ENCODE assay signal across 26 cellular contexts in the genomic region with DNA sequence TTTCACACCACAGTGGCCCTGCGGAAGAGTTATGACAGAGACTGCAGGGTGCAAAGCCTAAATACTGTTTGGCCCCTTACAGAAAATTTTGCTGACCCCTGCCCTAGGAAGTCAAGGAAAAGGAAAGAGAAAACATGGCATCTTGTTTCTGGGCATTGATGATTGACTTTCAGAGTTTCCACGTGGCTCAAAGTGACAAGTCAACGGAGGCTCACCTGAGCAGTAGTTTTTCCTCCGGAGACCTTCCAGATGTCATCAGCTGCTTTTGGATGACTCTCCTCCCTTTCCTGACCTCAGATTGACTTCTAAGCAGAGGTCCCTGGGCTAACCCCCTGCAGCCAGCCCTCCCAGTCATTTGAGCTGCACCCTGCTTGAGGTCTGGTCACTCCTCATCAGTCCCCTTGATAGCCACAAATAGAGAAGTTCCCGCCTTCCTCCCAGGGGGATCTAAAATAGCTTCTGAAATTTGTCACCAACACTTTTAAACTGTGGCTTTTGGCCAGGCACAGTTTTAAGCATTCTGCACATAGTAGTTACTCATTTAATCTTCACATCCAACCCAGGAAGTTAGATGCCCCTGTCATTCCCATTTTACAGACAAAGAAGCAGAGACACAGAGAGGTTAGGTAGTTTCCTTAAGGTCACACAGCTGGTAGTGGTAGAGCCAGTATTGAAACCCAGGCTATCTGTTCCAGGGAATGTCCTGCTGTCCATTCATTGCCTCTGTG.
DNase-seq lines count a peak whose midpoint lies in the region; ATAC-seq, FAIRE-seq and TF ChIP-seq lines count a peak whose summit lies in the region.
"Had no signal": no experiment of that assay in that cellular context is flagged by ENCODE, and none has a peak within 500 bp of the region (broad histone marks: within the 10 kb centered on the region; RNA-seq: fewer than 3 reads in every experiment).

No MANE protein-coding gene starts in this region.

- no peak for TF ChIP-seq POLR2A in H54 (IDR thresholded peaks at IDR 0.05; ENCODE audit: low read depth, low read length)

- TF ChIP-seq CTCF in CD14-positive monocyte (IDR thresholded peaks at IDR 0.05) (no peak), natural killer cell (IDR thresholded peaks at IDR 0.05) (no peak)

- peak; percentile 36 for ATAC-seq in HG02610 (IDR thresholded peaks at IDR 0.05; ENCODE audit: unreplicated experiment)
- ATAC-seq in T-helper 17 cell, result no peak
- no peak for ATAC-seq in natural killer cell
- ATAC-seq in GM19328 (IDR thresholded peaks at IDR 0.05; ENCODE audit: unreplicated experiment), result no peak
- ATAC-seq in HG03196 (IDR thresholded peaks at IDR 0.05; ENCODE audit: unreplicated experiment), result no peak
- ATAC-seq: psoas muscle, SK-N-SH treated with all-trans-retinoic acid at 6 μM for 48 hours had no signal

- H3K9me3 ChIP-seq in T-helper 17 cell (ENCODE audit: control insufficient read depth, low read length, poor library complexity, severe bottlenecking), result no peaks in the 10 kb centered on the region
- H3K9me3 ChIP-seq: Caco-2, psoas muscle had no signal

- peak overlapping the region in 6 of 7 donors; percentile 41 to 84 (median 70) for H3K27ac Mint-ChIP-seq in CD14-positive monocyte
- peak overlapping the region; percentile 92 for H3K27ac Mint-ChIP-seq in T-helper 17 cell
- peak overlapping the region; percentile 45 to 59 for H3K27ac Mint-ChIP-seq in natural killer cell
- H3K27ac Mint-ChIP-seq: activated CD4-positive, alpha-beta T cell treated with anti-CD3 and anti-CD28 coated beads, Interleukin-2, amount 10 ng/mL, durations not matched to agents 24 days and 14 days; H9; IgD-negative memory B cell had no signal

- no peak for FAIRE-seq in H54 (lab: Jason Lieb, UNC)
- FAIRE-seq: frontal cortex, GM19239, small intestine had no signal

- intact Hi-C loops in CD14-positive monocyte (cut with micrococcal nuclease) (loop anchor here (5.0 to 10.0 kb wide), 3 partner anchors 33 to 75 kb away; no protein-coding TSS in a partner anchor), natural killer cell (cut with micrococcal nuclease) (no loop called here)

- H3K9me3 Mint-ChIP-seq in CD14-positive monocyte (peaks cover 0 to 2% (median 0%) of the 10 kb centered on the region in 7 donors), natural killer cell (no peaks in the 10 kb centered on the region)
- H3K9me3 Mint-ChIP-seq: activated CD4-positive, alpha-beta T cell treated with anti-CD3 and anti-CD28 coated beads, Interleukin-2, amount 10 ng/mL, durations not matched to agents 24 days and 14 days; IgD-negative memory B cell; nephron had no signal

- no peak overlapping the region for H3K4me3 Mint-ChIP-seq in CD14-positive monocyte
- H3K4me3 Mint-ChIP-seq in T-helper 17 cell, result no peak overlapping the region
- no peak overlapping the region for H3K4me3 Mint-ChIP-seq in natural killer cell
- H3K4me3 Mint-ChIP-seq: activated CD4-positive, alpha-beta T cell treated with anti-CD3 and anti-CD28 coated beads, Interleukin-2, amount 10 ng/mL, durations not matched to agents 24 days and 14 days; H9; nephron had no signal

- DNase-seq in CD14-positive monocyte (ENCODE audit: low spot score), result peak; percentile 52
- DNase-seq in T-helper 17 cell, result no peak
- no peak for DNase-seq in natural killer cell
- DNase-seq in H54 (ENCODE audit: insufficient read length, low spot score), result no peak
- DNase-seq in NCI-H345 (lab: John Stamatoyannopoulos, UW), result no peak
- DNase-seq: activated CD4-positive, alpha-beta T cell treated with anti-CD3 and anti-CD28 coated beads, Interleukin-2, amount 10 ng/mL, durations not matched to agents 24 days and 14 days; activated CD8-positive, alpha-beta memory T cell treated with anti-CD3 and anti-CD28 coated beads, Interleukin-2, amount 50 U/mL, for 4 hours; activated gamma-delta T cell treated with Interleukin-2 at 50 U/mL for 16 hours; Caco-2; caudate nucleus; H9; kidney glomerular epithelial cell; mesendoderm; NCI-H1048; NCI-H2029; psoas muscle; small intestine; stimulated activated CD4-positive, alpha-beta T cell treated with anti-CD3 and anti-CD28 coated beads, Interleukin-2, amount 100 ng/mL, for 48 hours had no signal

- H3K27me3 Mint-ChIP-seq in CD14-positive monocyte (ENCODE audit: low read depth in 3 of 3), result peaks cover 0 to 1% (median 0%) of the 10 kb centered on the region in 3 donors
- H3K27me3 Mint-ChIP-seq in T-helper 17 cell, result no peaks in the 10 kb centered on the region
- no peaks in the 10 kb centered on the region for H3K27me3 Mint-ChIP-seq in natural killer cell (ENCODE audit: low read depth in 2 of 2)
- H3K27me3 Mint-ChIP-seq: activated CD4-positive, alpha-beta T cell treated with anti-CD3 and anti-CD28 coated beads, Interleukin-2, amount 10 ng/mL, durations not matched to agents 24 days and 14 days; IgD-negative memory B cell had no signal

- peaks cover 93% of the 10 kb centered on the region for H3K4me1 Mint-ChIP-seq in CD14-positive monocyte
- peaks cover 48% of the 10 kb centered on the region for H3K4me1 Mint-ChIP-seq in T-helper 17 cell
- peaks cover 66 to 82% of the 10 kb centered on the region in 2 donors for H3K4me1 Mint-ChIP-seq in natural killer cell

- peaks cover 27 to 30% of the 10 kb centered on the region in 2 donors for H3K36me3 Mint-ChIP-seq in CD14-positive monocyte
- peaks cover 5% of the 10 kb centered on the region for H3K36me3 Mint-ChIP-seq in T-helper 17 cell (ENCODE audit: low read depth)
- H3K36me3 Mint-ChIP-seq in natural killer cell, result no peaks in the 10 kb centered on the region
- H3K36me3 Mint-ChIP-seq: IgD-negative memory B cell had no signal
